In genomic region chr9:132407196-132407595, GRCh38 we compare ENCODE assay signal across 8 cellular contexts. TPM values are rescaled to one million over a fixed set of nuclear protein-coding genes. Genes with fewer than 3 reads are reported as not detected.
DNase-seq lines count a peak whose midpoint lies in the region; ATAC-seq, FAIRE-seq and TF ChIP-seq lines count a peak whose summit lies in the region.

No MANE protein-coding gene starts in this region.

- H3K79me2 ChIP-seq in K562 (ENCODE audit: control insufficient read depth, insufficient read depth, low read length), result peaks cover 17% of the 10 kb centered on the region

- H3K27me3 ChIP-seq in right cardiac atrium (ENCODE audit: control insufficient read depth, insufficient read depth), result no peaks in the 10 kb centered on the region
- no peaks in the 10 kb centered on the region for H3K27me3 ChIP-seq in K562 (ENCODE audit: control insufficient read depth in 2 of 2, insufficient read depth in 2 of 2, low read length in 2 of 2)
- H3K27me3 ChIP-seq in muscle layer of duodenum (ENCODE audit: low read depth, low read length), result peaks cover 18% of the 10 kb centered on the region

- H3K27ac ChIP-seq in right cardiac atrium (ENCODE audit: low read length), result peak overlapping the region; percentile 9
- H3K27ac ChIP-seq in K562 (ENCODE audit: extremely low read depth, low read depth, low read length), result no peak overlapping the region
- peak overlapping the region; percentile 63 for H3K27ac ChIP-seq in muscle layer of duodenum (ENCODE audit: low read length)

- BruUV-seq in K562 (replicated peaks; lab: Mats Ljungman, UMichigan), result no TSS peak

- H2AFZ ChIP-seq in K562 (ENCODE audit: low read depth, low read length), result peak overlapping the region; percentile 96

- peaks cover 13% of the 10 kb centered on the region for H3K4me1 ChIP-seq in right cardiac atrium (ENCODE audit: control insufficient read depth, insufficient read depth, low read length)
- peaks cover 13 to 24% of the 10 kb centered on the region in 2 experiments; a peak in 4 of 5 replicates for H3K4me1 ChIP-seq in K562 (replicated peaks in 1 of 2; ENCODE audit: control insufficient read depth in 2 of 2, insufficient read depth in 2 of 2, low read length in 2 of 2)
- peaks cover 9 to 30% of the 10 kb centered on the region in 2 donors for H3K4me1 ChIP-seq in muscle layer of duodenum (ENCODE audit: control insufficient read depth in 1 of 2, insufficient read depth in 2 of 2, low read length in 2 of 2)

- no peaks in the 10 kb centered on the region for H3K9me1 ChIP-seq in K562 (ENCODE audit: control insufficient read depth, insufficient read depth, low read length)

- H4K20me1 ChIP-seq in K562 (replicated peaks; ENCODE audit: control insufficient read depth, insufficient read depth, low read length), result 0 out of 2 replicates have a peak, but pooled peaks cover 3% of the 10 kb centered on the region

- DNase-seq in right cardiac atrium (no peak), Right ventricle myocardium superior (no peak), K562 (ENCODE audit: extremely low read depth in 1 of 4, low spot score in 3 of 4) (no peak), NCI-H1436 treated with DMSO at 0.1 percent for 48 hours (lab: John Stamatoyannopoulos, UW) (no peak), UCSD-AML1 (lab: John Stamatoyannopoulos, UW; ENCODE audit: unreplicated experiment) (no peak), NCI-H2029 treated with DMSO at 0.1 percent for 48 hours (lab: John Stamatoyannopoulos, UW) (no peak)

- no peak overlapping the region for H3K9ac ChIP-seq in K562 (ENCODE audit: insufficient read depth in 1 of 2, low read depth in 2 of 2, low read length in 2 of 2)

- TF ChIP-seq CTCF in K562 (IDR thresholded peaks at IDR 0.05 in 2 of 3, conservative IDR thresholded peaks at IDR 0.05 in 1 of 3; ENCODE audit: insufficient read depth in 2 of 3, low read depth in 1 of 3, low read length in 3 of 3), result no peak

- in situ Hi-C loops in K562 (cut with MboI), result no loop called here

- peak overlapping the region; percentile 92 for H3K4me2 ChIP-seq in K562 (ENCODE audit: insufficient read depth, low read length)

- H3K36me3 ChIP-seq in K562 (ENCODE audit: control insufficient read depth, insufficient read depth, low read length), result peaks cover 13% of the 10 kb centered on the region; the same call in 1 of the 3 replicates
- peaks cover 4 to 14% of the 10 kb centered on the region in 2 donors for H3K36me3 ChIP-seq in muscle layer of duodenum (ENCODE audit: control insufficient read depth in 1 of 2, insufficient read depth in 2 of 2, low read length in 2 of 2)

- intact Hi-C loops in right cardiac atrium (cut with DNase I) (no loop called here), Right ventricle myocardium superior (cut with DNase I) (no loop called here), K562 (cut with micrococcal nuclease) (no loop called here)

- TF ChIP-seq EP300 in K562 (IDR thresholded peaks at IDR 0.05; ENCODE audit: low read length), result no peak

- no peak for TF ChIP-seq POLR2A in K562 (conservative IDR thresholded peaks at IDR 0.05)

- peak overlapping the region; percentile 90 for H3K4me3 ChIP-seq in right cardiac atrium (ENCODE audit: low read length)
- H3K4me3 ChIP-seq in K562, result no peak overlapping the region
- H3K4me3 ChIP-seq in muscle layer of duodenum (ENCODE audit: low read depth in 1 of 2, low read length in 2 of 2), result peak overlapping the region; percentile 72 to 79

- FAIRE-seq in K562 (lab: Jason Lieb, UNC), result no peak

- POLR2A ChIA-PET in K562 (lab: Yijun Ruan, JAX), result no interaction called here

- H3K9me3 ChIP-seq in right cardiac atrium (ENCODE audit: control insufficient read depth, low read length) (no peaks in the 10 kb centered on the region), K562 (replicated peaks; ENCODE audit: control insufficient read depth, insufficient read depth, low read depth, low read length) (no peaks in the 10 kb centered on the region), muscle layer of duodenum (ENCODE audit: control insufficient read depth in 1 of 2, low read length in 2 of 2) (no peaks in the 10 kb centered on the region)

- no peak for TF ChIP-seq RAD21 in K562 (CRISPR knock-in tag; conservative IDR thresholded peaks at IDR 0.05 in 1 of 2, IDR thresholded peaks at IDR 0.05 in 1 of 2)

- 77% methylated on average over 2 of the region's 2 CpGs for WGBS in right cardiac atrium
- 63% methylated on average over 2 of the region's 2 CpGs for WGBS in K562 (ENCODE audit: insufficient coverage, low coverage, missing lambda C conversion rate)

- CTCF ChIA-PET in K562 (lab: Yijun Ruan, JAX; ENCODE audit: low intra/inter-chr PET ratio), result no interaction called here

- ATAC-seq in right cardiac atrium, result no peak
- no peak for ATAC-seq in Right ventricle myocardium superior (ENCODE audit: poor library complexity)
- no peak for ATAC-seq in K562
- ATAC-seq in HG02885 (IDR thresholded peaks at IDR 0.05; ENCODE audit: poor library complexity, unreplicated experiment), result no peak

TF ChIP-seq in K562, 482 proteins besides CTCF, POLR2A, EP300 and RAD21 (continues in another document):
- TF ChIP-seq GABPB2 (CRISPR knock-in tag; conservative IDR thresholded peaks at IDR 0.05), result no peak

RNA-seq across cellular contexts. Expression of gene TTF1, which starts 0.6 kb away (rescaled TPM):
- total RNA-seq in right cardiac atrium (10 to 100 TPM; 13.4 to 21.1 (median 19.0) TPM), Right ventricle myocardium superior (17.4 TPM), K562 (2014; rRNA removed) (11.1 and 16.3 TPM in 2 replicates), K562 (2014; rRNA removed; fragmentation: Illumina TruSeq; extraction: Trizol) (17.7 and 20.0 TPM in 2 replicates), K562 (2015; rRNA removed; fragmentation: Illumina TruSeq; extraction: Trizol) (15.8 and 18.5 TPM in 2 replicates), K562 (2021) (12.0 and 13.3 TPM in 2 replicates)
- polyA plus RNA-seq in right cardiac atrium (24.7 TPM), K562 (2011; rRNA removed) (9.0 and 15.0 TPM in 2 replicates), K562 (2014; fragmentation: Illumina TruSeq; extraction: Trizol) (16.2 and 17.4 TPM in 2 replicates), K562 (2014; fragmentation: Nextera tagmentation; extraction: Ambion mirVana) (10 to 100 TPM in 1 of 2 experiments, 1 to 10 TPM in 1; 9.0 to 12.4 TPM), K562 (2014; rRNA removed) (15.8 and 19.4 TPM in 2 replicates)
- total RNA-seq in K562 (2011; cell fraction: chromatin; rRNA removed; ENCODE audit: low replicate concordance), result 7.8 and 26.1 TPM in 2 replicates
- 4.6 and 4.8 TPM in 2 replicates for total RNA-seq in K562 (2011; cell fraction: nucleolus; rRNA removed)
- 5.7 and 6.5 TPM in 2 replicates for total RNA-seq in K562 (2011; cell fraction: nucleoplasm; rRNA removed)
- polyA plus RNA-seq in K562 (2011; cell fraction: cytosol; rRNA removed), result 3.9 and 5.0 TPM in 2 replicates
- polyA plus RNA-seq in K562 (2011; cell fraction: nucleus; rRNA removed), result 3.1 and 3.7 TPM in 2 replicates
- polyA plus RNA-seq in K562 (2012), result 11.0 and 14.5 TPM in 2 replicates
- polyA minus RNA-seq in K562 (2011; rRNA and poly(A)+ RNA removed), result 11.7 and 11.8 TPM in 2 replicates
- 3.5 and 4.3 TPM in 2 replicates for polyA minus RNA-seq in K562 (2011; cell fraction: cytosol; rRNA and poly(A)+ RNA removed)
- polyA minus RNA-seq in K562 (2011; cell fraction: nucleus; rRNA and poly(A)+ RNA removed), result 4.2 and 6.6 TPM in 2 replicates

RNA-seq across cellular contexts. Expression of gene CFAP77, which starts 2.8 kb away (rescaled TPM):
- total RNA-seq in right cardiac atrium (1 to 10 TPM; 2.3 to 6.5 (median 4.5) TPM), Right ventricle myocardium superior (2.0 TPM), K562 (2014; rRNA removed) (not detected in 2 replicates), K562 (2014; rRNA removed; fragmentation: Illumina TruSeq; extraction: Trizol) (not detected in 2 replicates), K562 (2015; rRNA removed; fragmentation: Illumina TruSeq; extraction: Trizol) (not detected in 2 replicates), K562 (2021) (not detected in 2 replicates)
- polyA plus RNA-seq in right cardiac atrium (4.3 TPM), K562 (2011; rRNA removed) (not detected in 2 replicates), K562 (2014; fragmentation: Illumina TruSeq; extraction: Trizol) (not detected in 2 replicates), K562 (2014; fragmentation: Nextera tagmentation; extraction: Ambion mirVana) (not detected), K562 (2014; rRNA removed) (not detected in 2 replicates)
- not detected in 2 replicates for total RNA-seq in K562 (2011; cell fraction: chromatin; rRNA removed; ENCODE audit: low replicate concordance)
- total RNA-seq in K562 (2011; cell fraction: nucleolus; rRNA removed), result not detected in 2 replicates
- not detected in 2 replicates for total RNA-seq in K562 (2011; cell fraction: nucleoplasm; rRNA removed)
- polyA plus RNA-seq in K562 (2011; cell fraction: cytosol; rRNA removed), result not detected in 2 replicates
- not detected in 2 replicates for polyA plus RNA-seq in K562 (2011; cell fraction: nucleus; rRNA removed)
- not detected in 2 replicates for polyA plus RNA-seq in K562 (2012)
- polyA minus RNA-seq in K562 (2011; rRNA and poly(A)+ RNA removed), result not detected in 2 replicates
- polyA minus RNA-seq in K562 (2011; cell fraction: cytosol; rRNA and poly(A)+ RNA removed), result not detected in 2 replicates
- polyA minus RNA-seq in K562 (2011; cell fraction: nucleus; rRNA and poly(A)+ RNA removed), result not detected in 2 replicates

RNA-seq across cellular contexts. Expression of gene SETX, which starts 52.4 kb away (rescaled TPM):
- total RNA-seq in right cardiac atrium (10 to 100 TPM; 27.3 to 33.1 (median 31.0) TPM), Right ventricle myocardium superior (19.7 TPM), K562 (2014; rRNA removed) (27.0 and 28.8 TPM in 2 replicates), K562 (2014; rRNA removed; fragmentation: Illumina TruSeq; extraction: Trizol) (45.7 and 53.6 TPM in 2 replicates), K562 (2015; rRNA removed; fragmentation: Illumina TruSeq; extraction: Trizol) (42.9 and 44.0 TPM in 2 replicates), K562 (2021) (26.0 and 28.7 TPM in 2 replicates)
- polyA plus RNA-seq in right cardiac atrium (15.1 TPM), K562 (2011; rRNA removed) (21.5 and 29.3 TPM in 2 replicates), K562 (2014; fragmentation: Illumina TruSeq; extraction: Trizol) (21.8 and 25.1 TPM in 2 replicates), K562 (2014; fragmentation: Nextera tagmentation; extraction: Ambion mirVana) (10 to 100 TPM in 1 of 2 experiments, 1 to 10 TPM in 1; 8.7 to 11.5 TPM), K562 (2014; rRNA removed) (16.4 and 18.6 TPM in 2 replicates)
- total RNA-seq in K562 (2011; cell fraction: chromatin; rRNA removed; ENCODE audit: low replicate concordance), result 58.7 and 203 TPM in 2 replicates
- 29.5 and 47.4 TPM in 2 replicates for total RNA-seq in K562 (2011; cell fraction: nucleolus; rRNA removed)
- total RNA-seq in K562 (2011; cell fraction: nucleoplasm; rRNA removed), result 73.7 and 74.7 TPM in 2 replicates
- 11.6 and 14.0 TPM in 2 replicates for polyA plus RNA-seq in K562 (2011; cell fraction: cytosol; rRNA removed)
- polyA plus RNA-seq in K562 (2011; cell fraction: nucleus; rRNA removed), result 29.5 and 33.8 TPM in 2 replicates
- 17.1 and 17.2 TPM in 2 replicates for polyA plus RNA-seq in K562 (2012)
- 119 and 120 TPM in 2 replicates for polyA minus RNA-seq in K562 (2011; rRNA and poly(A)+ RNA removed)
- 30.2 and 38.8 TPM in 2 replicates for polyA minus RNA-seq in K562 (2011; cell fraction: cytosol; rRNA and poly(A)+ RNA removed)
- polyA minus RNA-seq in K562 (2011; cell fraction: nucleus; rRNA and poly(A)+ RNA removed), result 45.5 and 72.8 TPM in 2 replicates
